In genomic region chr5:138035605-138036537, GRCh38 we compare ENCODE assay signal across 8 cellular contexts. TPM values are rescaled to one million over a fixed set of nuclear protein-coding genes. Genes with fewer than 3 reads are reported as not detected.
DNase-seq lines count a peak whose midpoint lies in the region; ATAC-seq, FAIRE-seq and TF ChIP-seq lines count a peak whose summit lies in the region.

No MANE protein-coding gene starts in this region.

- ATAC-seq in HG02642 (IDR thresholded peaks at IDR 0.05; ENCODE audit: poor library complexity, unreplicated experiment) (peak; percentile 32), HG02840 (IDR thresholded peaks at IDR 0.05; ENCODE audit: low FRiP score, unreplicated experiment) (no peak)

- H3K4me1 ChIP-seq in right atrium auricular region = peaks cover 0 to 30% of the 10 kb centered on the region in 2 donors

- DNase-seq in NCI-H1694 (lab: John Stamatoyannopoulos, UW) = peak; percentile 78
- DNase-seq in T-helper 1 cell = peak; percentile 19 to 83 (median 50)
- DNase-seq in right atrium auricular region (ENCODE audit: low spot score) = peak; percentile 68
- DNase-seq in retinal pigment epithelial cell (ENCODE audit: low read depth) = peak; percentile 72

- H3K9me3 ChIP-seq in right atrium auricular region = no peaks in the 10 kb centered on the region

- H3K36me3 ChIP-seq in right atrium auricular region = no peaks in the 10 kb centered on the region

- H3K27ac ChIP-seq in angular gyrus (ENCODE audit: low read depth, low read length) = peak overlapping the region; percentile 97
- H3K27ac ChIP-seq in right atrium auricular region = peak overlapping the region; percentile 14 to 47

- H3K4me3 ChIP-seq in right atrium auricular region = no peak overlapping the region
- no peak overlapping the region for H3K4me3 ChIP-seq in retinal pigment epithelial cell (ENCODE audit: low read length)

- TF ChIP-seq CTCF in right atrium auricular region (IDR thresholded peaks at IDR 0.05) = peak; percentile 79 to 92
- peak; percentile 80 for TF ChIP-seq CTCF in retinal pigment epithelial cell (conservative IDR thresholded peaks at IDR 0.05; ENCODE audit: low read depth, low read length)

- peak; percentile 95 for FAIRE-seq in G401.6 (lab: Jason Lieb, UNC)

- no peaks in the 10 kb centered on the region for H3K27me3 ChIP-seq in right atrium auricular region

RNA-seq across cellular contexts. Expression of gene FAM13B, which starts 3.0 kb away (rescaled TPM):
- 10 to 100 TPM; 35.9 to 37.1 TPM for total RNA-seq in right atrium auricular region

RNA-seq across cellular contexts. Expression of gene WNT8A, which starts 48.0 kb away (rescaled TPM):
- total RNA-seq in right atrium auricular region = not detected
